In genomic region chr14:32905052-32905451, GRCh38 we compare ENCODE assay signal across 34 cellular contexts. TPM values are rescaled to one million over a fixed set of nuclear protein-coding genes. Genes with fewer than 3 reads are reported as not detected.
"Had no signal": no experiment of that assay in that cellular context is flagged by ENCODE, and none has a peak within 500 bp of the region (broad histone marks: within the 10 kb centered on the region; RNA-seq: fewer than 3 reads in every experiment).

No MANE protein-coding gene starts in this region.

- H3K4me3 ChIP-seq: PC-9, SJCRH30, SK-N-MC had no signal

- H3K9me3 ChIP-seq: SJCRH30 had no signal

- DNase-seq: Karpas-422, MM.1S, MV-4-11, NCI-H1092, NCI-H1105, NCI-H1417 treated with DMSO at 0.1 percent for 48 hours, NCI-H1436 treated with DMSO at 0.1 percent for 48 hours, NCI-H1694 treated with DMSO at 0.1 percent for 48 hours, NCI-H187 treated with DMSO at 0.1 percent for 48 hours, NCI-H2029, NCI-H2081 treated with DMSO at 0.1 percent for 48 hours, NCI-H2107, NCI-H2171, NCI-H226, NCI-H446 treated with DMSO at 0.1 percent for 48 hours, NCI-H510A, NCI-H524, NCI-H526, NCI-H69, NCI-H748 treated with DMSO at 0.1 percent for 48 hours, NCI-H82, PC-9, SHP77, SIG-M5, SJCRH30, T-cell had no signal

- H3K27me3 ChIP-seq: SJCRH30 had no signal

- H3K27ac ChIP-seq: PC-9, RWPE1, SJCRH30, SK-N-MC had no signal

- H3K36me3 ChIP-seq: SJCRH30 had no signal

- H2AFZ ChIP-seq: PC-9 had no signal

- H3K4me2 ChIP-seq: PC-9 had no signal

- H3K4me1 ChIP-seq: SJCRH30 had no signal

- FAIRE-seq: RCC 7860 had no signal

- ATAC-seq: Panc1, Right ventricle myocardium inferior, SK-N-SH treated with all-trans-retinoic acid at 6 μM for 48 hours, T-cell had no signal

RNA-seq across cellular contexts. Expression of gene NPAS3, which starts 33.6 kb away (rescaled TPM):
- total RNA-seq: LHCN-M2, OCI-LY7, PC-9 had no signal
